ENCODE assay signal across 30 cellular contexts in the genomic region with DNA sequence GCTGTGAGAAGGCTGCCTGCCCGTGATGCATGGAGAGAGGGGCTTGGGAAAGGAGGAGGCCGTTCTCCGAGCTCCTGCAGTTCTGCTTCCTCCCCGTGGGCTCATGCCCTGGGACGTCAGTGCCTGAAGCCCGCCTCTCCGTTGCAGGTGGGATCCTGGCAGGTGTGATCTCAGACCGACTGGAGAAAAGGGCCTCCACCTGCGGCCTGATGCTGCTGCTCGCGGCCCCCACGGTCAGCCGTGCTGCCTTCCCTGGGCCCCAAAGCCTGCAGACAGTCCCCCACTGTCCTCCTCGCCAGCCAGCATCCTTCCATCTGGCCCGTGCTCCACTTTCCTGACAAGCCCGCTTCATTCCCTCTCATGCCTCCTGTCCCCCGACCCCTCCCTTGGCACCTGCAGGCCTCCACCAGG. TPM values are rescaled to one million over a fixed set of nuclear protein-coding genes. Genes with fewer than 3 reads are reported as not detected.
DNase-seq lines count a peak whose midpoint lies in the region; ATAC-seq and TF ChIP-seq lines count a peak whose summit lies in the region.
"Had no signal": no experiment of that assay in that cellular context is flagged by ENCODE, and none has a peak within 500 bp of the region (broad histone marks: within the 10 kb centered on the region; RNA-seq: fewer than 3 reads in every experiment).

No MANE protein-coding gene starts in this region.

- ATAC-seq in left cardiac atrium (no peak), GM18519 (IDR thresholded peaks at IDR 0.05; ENCODE audit: low FRiP score, unreplicated experiment) (no peak)
- ATAC-seq: activated CD4-positive, CD25-positive, alpha-beta regulatory T cell treated with anti-CD3 and anti-CD28 coated beads, Interleukin-2, amount 50 U/mL, for 24 hours; activated CD8-positive, alpha-beta T cell treated with anti-CD3 and anti-CD28 coated beads for 36 hours; activated T-cell treated with anti-CD3 and anti-CD28 coated beads, Interleukin-2, amount 50 U/mL, for 72 hours; gastroesophageal sphincter; K562; PC-3; right cardiac atrium had no signal

- TF ChIP-seq EP300 in sigmoid colon (IDR thresholded peaks at IDR 0.05): no peak

- intact Hi-C loops in cardiac septum (cut with DNase I) (no loop called here), left cardiac atrium (cut with DNase I) (no loop called here), sigmoid colon (cut with DNase I) (loop anchor here (10.0 kb wide), 1 partner anchor 50 kb away; no protein-coding TSS in a partner anchor)

- DNase-seq in cardiac septum (ENCODE audit: low spot score): peak; percentile 67
- no peak for DNase-seq in left cardiac atrium
- peak; percentile 30 for DNase-seq in islet precursor cell
- peak; percentile 44 for DNase-seq in sigmoid colon
- DNase-seq in glomerular visceral epithelial cell (ENCODE audit: extremely low spot score): no peak
- no peak for DNase-seq in NCI-H345 treated with DMSO at 0.1 percent for 48 hours (lab: John Stamatoyannopoulos, UW; ENCODE audit: unreplicated experiment)
- DNase-seq: activated CD8-positive, alpha-beta T cell treated with anti-CD3 and anti-CD28 coated beads for 36 hours; activated T-cell treated with anti-CD3 and anti-CD28 coated beads, Interleukin-2, amount 50 U/mL, for 72 hours; anterior cingulate cortex; DMS 273 treated with DMSO at 0.1 percent for 48 hours; EL; H7; hippocampal formation; mesendoderm; NCI-H1092; NCI-H1694 treated with DMSO at 0.1 percent for 48 hours; NCI-H2171 treated with DMSO at 0.1 percent for 48 hours; NCI-H526; NK-92 treated with Interleukin-12 subunit alpha and Interleukin-12 subunit beta, amount 100 ng/mL, for 24 hours; PC-3; SK-N-SH; stimulated activated CD8-positive, alpha-beta memory T cell treated with anti-CD3 and anti-CD28 coated beads, Interleukin-4, amount 100 ng/mL, for 48 hours had no signal

- no peak for TF ChIP-seq CTCF in sigmoid colon (IDR thresholded peaks at IDR 0.05)

- H3K9me3 ChIP-seq in sigmoid colon: no peaks in the 10 kb centered on the region
- H3K9me3 ChIP-seq: gastroesophageal sphincter, SK-N-SH, thyroid gland had no signal

- H3K4me3 ChIP-seq in sigmoid colon: no peak overlapping the region
- H3K4me3 ChIP-seq: gastroesophageal sphincter, K562, neural progenitor cell, thyroid gland had no signal

- peaks cover 0 to 31% (median 2%) of the 10 kb centered on the region in 4 donors for H3K36me3 ChIP-seq in sigmoid colon
- H3K36me3 ChIP-seq: neural progenitor cell had no signal

- 89 to 92% methylated on average over 17 of the region's 17 CpGs for WGBS in sigmoid colon, 2 donors

- no peaks in the 10 kb centered on the region for H3K4me1 ChIP-seq in sigmoid colon
- H3K4me1 ChIP-seq: gastroesophageal sphincter, neural progenitor cell had no signal

- no peaks in the 10 kb centered on the region for H3K27me3 ChIP-seq in sigmoid colon
- H3K27me3 ChIP-seq: gastroesophageal sphincter, neural progenitor cell, thyroid gland had no signal

- no peak for TF ChIP-seq POLR2A in sigmoid colon (IDR thresholded peaks at IDR 0.05)

- no peak overlapping the region for H3K27ac ChIP-seq in sigmoid colon
- H3K27ac ChIP-seq: gastroesophageal sphincter, neural progenitor cell, thyroid gland had no signal

RNA-seq across cellular contexts. Expression of gene SLC37A1, which starts 50.9 kb away (rescaled TPM):
- total RNA-seq in cardiac septum (6.7 TPM), left cardiac atrium (1 to 10 TPM; 1.9 to 3.7 TPM), sigmoid colon (1 to 10 TPM; 2.3 to 7.8 (median 5.0) TPM)
- 10 to 100 TPM; 21.0 to 98.5 (median 31.2) TPM for polyA plus RNA-seq in sigmoid colon
- total RNA-seq: myocyte had no signal

Comparison
In these comparisons a context has a peak if more than half of its experiments do, and no peak if none do; other contexts are left out.
1. DNase-seq: peak in cardiac septum (single experiment), islet precursor cell (single experiment) and sigmoid colon (single experiment); none in left cardiac atrium (single experiment), glomerular visceral epithelial cell (single experiment) and NCI-H345 treated with DMSO at 0.1 percent for 48 hours (single experiment).